10 cellular contexts compared by ENCODE assay signal in the genomic region with DNA sequence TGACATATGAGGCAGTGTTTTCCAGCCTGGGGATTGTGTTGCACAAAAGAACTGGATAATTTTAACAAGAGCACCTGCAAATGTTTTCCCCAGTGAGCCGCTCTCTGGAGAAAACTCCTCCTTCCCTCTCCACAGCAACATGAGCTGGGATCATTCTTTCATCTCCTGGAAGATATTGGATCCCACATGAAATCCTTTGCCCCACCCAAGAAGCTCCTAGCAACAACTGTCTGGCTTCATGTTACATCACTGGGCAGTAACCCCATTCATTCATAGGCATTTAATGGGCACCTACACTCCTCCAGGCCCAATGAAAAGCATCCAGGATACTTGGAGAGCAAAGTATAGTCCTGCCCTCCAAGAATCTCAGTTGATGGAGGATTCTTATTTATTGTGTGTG.
"Had no signal": no experiment of that assay in that cellular context is flagged by ENCODE, and none has a peak within 500 bp of the region (broad histone marks: within the 10 kb centered on the region; RNA-seq: fewer than 3 reads in every experiment).

No MANE protein-coding gene starts in this region.

- H2AFZ ChIP-seq: parathyroid adenoma had no signal

- H3K27ac ChIP-seq: heart right ventricle, parathyroid adenoma, testis had no signal

- H3K79me2 ChIP-seq: parathyroid adenoma had no signal

- ATAC-seq: activated T-helper 17 cell treated with anti-CD3 and anti-CD28 coated beads, Interleukin-2, amount 50 U/mL, for 72 hours; heart right ventricle had no signal

- H3K4me1 ChIP-seq: heart right ventricle, parathyroid adenoma, testis had no signal

- H3K9ac ChIP-seq: parathyroid adenoma had no signal

- H3K27me3 ChIP-seq: heart right ventricle, testis had no signal

- H3K36me3 ChIP-seq: heart right ventricle had no signal

- H3K4me3 ChIP-seq: heart right ventricle, testis had no signal

- DNase-seq: activated B cell treated with CpG ODN at 0.5 μM for 24 hours; activated CD4-positive, alpha-beta T cell treated with anti-CD3 and anti-CD28 coated beads, Interleukin-2, amount 10 ng/mL, durations not matched to agents 24 days and 14 days; activated naive CD4-positive, alpha-beta T cell treated with anti-CD3 and anti-CD28 coated beads for 36 hours; activated T-cell treated with anti-CD3 and anti-CD28 coated beads for 4 hours; heart right ventricle; stimulated activated CD4-positive, alpha-beta T cell treated with anti-CD3 and anti-CD28 coated beads, Interleukin-15, amount 100 ng/mL, for 24 hours; stimulated activated CD4-positive, alpha-beta T cell treated with anti-CD3 and anti-CD28 coated beads, Interleukin-4, amount 100 ng/mL, for 24 hours; testis had no signal

- H3K9me3 ChIP-seq: heart right ventricle, testis had no signal
